1 cellular context compared by ENCODE assay signal in genomic region chr5:95283761-95284511, GRCh38.
TF ChIP-seq lines count a peak whose summit lies in the region.

No MANE protein-coding gene starts in this region.

TF ChIP-seq in HEK293, 187 proteins besides CTCF, POLR2A, EP300 and RAD21 (continued from another document):
- TF ChIP-seq, protein P1, sequence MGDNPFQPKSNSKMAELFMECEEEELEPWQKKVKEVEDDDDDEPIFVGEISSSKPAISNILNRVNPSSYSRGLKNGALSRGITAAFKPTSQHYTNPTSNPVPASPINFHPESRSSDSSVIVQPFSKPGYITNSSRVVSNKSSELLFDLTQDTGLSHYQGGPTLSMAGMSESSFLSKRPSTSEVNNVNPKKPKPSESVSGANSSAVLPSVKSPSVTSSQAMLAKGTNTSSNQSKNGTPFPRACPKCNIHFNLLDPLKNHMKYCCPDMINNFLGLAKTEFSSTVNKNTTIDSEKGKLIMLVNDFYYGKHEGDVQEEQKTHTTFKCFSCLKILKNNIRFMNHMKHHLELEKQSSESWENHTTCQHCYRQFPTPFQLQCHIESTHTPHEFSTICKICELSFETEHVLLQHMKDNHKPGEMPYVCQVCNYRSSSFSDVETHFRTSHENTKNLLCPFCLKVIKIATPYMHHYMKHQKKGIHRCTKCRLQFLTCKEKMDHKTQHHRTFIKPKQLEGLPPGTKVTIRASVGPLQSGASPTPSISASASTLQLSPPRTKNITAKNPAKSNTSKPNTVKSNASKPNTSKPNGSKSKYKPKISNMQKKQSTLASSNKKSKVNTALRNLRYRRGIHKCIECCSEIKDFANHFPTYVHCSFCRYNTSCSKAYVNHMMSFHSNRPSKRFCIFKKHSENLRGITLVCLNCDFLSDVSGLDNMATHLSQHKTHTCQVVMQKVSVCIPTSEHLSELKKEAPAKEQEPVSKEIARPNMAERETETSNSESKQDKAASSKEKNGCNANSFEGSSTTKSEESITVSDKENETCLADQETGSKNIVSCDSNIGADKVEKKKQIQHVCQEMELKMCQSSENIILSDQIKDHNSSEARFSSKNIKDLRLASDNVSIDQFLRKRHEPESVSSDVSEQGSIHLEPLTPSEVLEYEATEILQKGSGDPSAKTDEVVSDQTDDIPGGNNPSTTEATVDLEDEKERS (tag by site-specific recombination; IDR thresholded peaks at IDR 0.05): no peak
- no peak for TF ChIP-seq ZNF529 (tag by site-specific recombination; IDR thresholded peaks at IDR 0.05; ENCODE audit: insufficient replicate concordance)
TF ChIP-seq in HEK293: peak in this region for 54.
